8 cellular contexts compared by ENCODE assay signal in genomic region chr14:52069617-52070431, GRCh38. TPM values are rescaled to one million over a fixed set of nuclear protein-coding genes. Genes with fewer than 3 reads are reported as not detected.
DNase-seq lines count a peak whose midpoint lies in the region; ATAC-seq and TF ChIP-seq lines count a peak whose summit lies in the region.

No MANE protein-coding gene starts in this region.

- TF ChIP-seq POLR2A in esophagus squamous epithelium (IDR thresholded peaks at IDR 0.05), result no peak

- H3K27me3 ChIP-seq in CD8-positive, alpha-beta memory T cell (ENCODE audit: insufficient read depth, low read length, poor library complexity, severe bottlenecking), result peaks cover 28% of the 10 kb centered on the region
- H3K27me3 ChIP-seq in esophagus squamous epithelium (peaks cover 0 to 57% (median 4%) of the 10 kb centered on the region in 4 donors), neural cell (ENCODE audit: insufficient read depth, low read depth, low read length) (peaks cover 61% of the 10 kb centered on the region)

- DNase-seq in CD8-positive, alpha-beta memory T cell, result no peak
- peak; percentile 73 for DNase-seq in RPMI7951 (ENCODE audit: low read depth)
- DNase-seq in esophagus squamous epithelium (lab: John Stamatoyannopoulos, UW), result no peak
- DNase-seq in cerebellar nuclear complex (lab: John Stamatoyannopoulos, UW), result no peak
- DNase-seq in NCI-H446 treated with DMSO at 0.1 percent for 48 hours (lab: John Stamatoyannopoulos, UW), result no peak
- DNase-seq in amygdala (lab: John Stamatoyannopoulos, UW), result no peak

- no peaks in the 10 kb centered on the region for H3K79me2 ChIP-seq in neural cell (replicated peaks; ENCODE audit: insufficient read depth, low read length)

- H3K4me1 Mint-ChIP-seq in CD8-positive, alpha-beta memory T cell, result peaks cover 21 to 35% (median 32%) of the 10 kb centered on the region in 3 donors

- no peaks in the 10 kb centered on the region for H3K9me3 ChIP-seq in CD8-positive, alpha-beta memory T cell (ENCODE audit: low read length)
- no peaks in the 10 kb centered on the region for H3K9me3 ChIP-seq in esophagus squamous epithelium
- no peaks in the 10 kb centered on the region for H3K9me3 ChIP-seq in neural cell (ENCODE audit: low read length)

- peaks cover 29 to 36% of the 10 kb centered on the region in 2 donors for H3K27me3 Mint-ChIP-seq in CD8-positive, alpha-beta memory T cell

- no peaks in the 10 kb centered on the region for H3K9me3 Mint-ChIP-seq in CD8-positive, alpha-beta memory T cell

- peaks cover 18% of the 10 kb centered on the region for H3K4me1 ChIP-seq in CD8-positive, alpha-beta memory T cell (ENCODE audit: insufficient read depth, low read length)
- peaks cover 18 to 37% (median 20%) of the 10 kb centered on the region in 3 donors for H3K4me1 ChIP-seq in esophagus squamous epithelium

- H3K36me3 Mint-ChIP-seq in CD8-positive, alpha-beta memory T cell, result peaks cover 0 to 2% (median 0%) of the 10 kb centered on the region in 3 donors

- peak overlapping the region; percentile 17 to 90 (median 64) for H3K4me3 Mint-ChIP-seq in CD8-positive, alpha-beta memory T cell

- intact Hi-C loops in esophagus squamous epithelium (cut with DNase I), result no loop called here

- no peak overlapping the region for H3K27ac ChIP-seq in CD8-positive, alpha-beta memory T cell (ENCODE audit: low read depth, low read length)
- peak overlapping the region; percentile 62 to 91 (median 80) for H3K27ac ChIP-seq in esophagus squamous epithelium
- H3K27ac ChIP-seq in neural cell (ENCODE audit: low read length), result no peak overlapping the region

- no peaks in the 10 kb centered on the region for H3K9me2 ChIP-seq in neural cell (ENCODE audit: insufficient read depth, low read length)

- H3K4me3 ChIP-seq in CD8-positive, alpha-beta memory T cell (ENCODE audit: low read length), result peak overlapping the region; percentile 64
- H3K4me3 ChIP-seq in esophagus squamous epithelium, result peak overlapping the region; percentile 25 to 77 (median 55)
- H3K4me3 ChIP-seq in neural cell (ENCODE audit: low read length), result peak overlapping the region; percentile 77

- no peak for TF ChIP-seq EP300 in neural cell (conservative IDR thresholded peaks at IDR 0.05; ENCODE audit: poor library complexity, severe bottlenecking)

- CTCF ChIA-PET in CD8-positive, alpha-beta memory T cell (lab: Charles Lee), result interaction anchor here (1.2 to 3.2 kb wide), 2 partner anchors 12 to 195 kb away, joined by 4 to 14 read pairs; no protein-coding TSS in a partner anchor

- 39 to 68% methylated on average over 7 to 13 of the region's 32 CpGs for WGBS in esophagus squamous epithelium, 2 donors

- no peak for ATAC-seq in HG02763 (IDR thresholded peaks at IDR 0.05; ENCODE audit: unreplicated experiment)

- no peaks in the 10 kb centered on the region for H3F3A ChIP-seq in neural cell (ENCODE audit: insufficient read depth, low read length, poor library complexity, severe bottlenecking)

- H4K20me1 ChIP-seq in neural cell (ENCODE audit: insufficient read depth), result no peaks in the 10 kb centered on the region

- H2AFZ ChIP-seq in neural cell (ENCODE audit: low read depth, low read length), result no peak overlapping the region

- TF ChIP-seq CTCF in esophagus squamous epithelium (IDR thresholded peaks at IDR 0.05) (no peak), neural cell (IDR thresholded peaks at IDR 0.05; ENCODE audit: poor library complexity, severe bottlenecking) (no peak)

- POLR2A ChIA-PET in CD8-positive, alpha-beta memory T cell (lab: Charles Lee), result interaction anchor here (1.1 kb wide), 1 partner anchor 106 kb away, joined by 3 read pairs; no protein-coding TSS in a partner anchor

- peak overlapping the region in 1 of 8 donors; percentile 5 for H3K27ac Mint-ChIP-seq in CD8-positive, alpha-beta memory T cell

- no peaks in the 10 kb centered on the region for H3K36me3 ChIP-seq in CD8-positive, alpha-beta memory T cell (ENCODE audit: insufficient read depth, low read length)
- H3K36me3 ChIP-seq in esophagus squamous epithelium, result no peaks in the 10 kb centered on the region
- no peaks in the 10 kb centered on the region for H3K36me3 ChIP-seq in neural cell (ENCODE audit: insufficient read depth, low read length)

- TF ChIP-seq RAD21 in neural cell (conservative IDR thresholded peaks at IDR 0.05), result no peak

- no peak overlapping the region for H3K9ac ChIP-seq in neural cell (ENCODE audit: low read length)

- H3K4me2 ChIP-seq in neural cell (ENCODE audit: low read length), result no peak overlapping the region

TF ChIP-seq in neural cell, 6 proteins besides CTCF, POLR2A, EP300 and RAD21:
- TF ChIP-seq EZH2 (IDR thresholded peaks at IDR 0.05; ENCODE audit: borderline replicate concordance, insufficient read depth, low read length, poor library complexity, severe bottlenecking), result peak; percentile 26
- no peak for TF ChIP-seq SMC3 (conservative IDR thresholded peaks at IDR 0.05; ENCODE audit: poor library complexity)

RNA-seq across cellular contexts. Expression of gene NID2, which starts 1.0 kb away (rescaled TPM):
- total RNA-seq in CD8-positive, alpha-beta memory T cell, result not detected
- 0.30 TPM for polyA plus RNA-seq in CD8-positive, alpha-beta memory T cell
- 29.8 and 35.0 TPM in 2 replicates for total RNA-seq in RPMI7951 (2014; rRNA removed; shearing (Covaris generic))
- 10 to 100 TPM in 1 of 4 donors, 1 to 10 TPM in 2, under 1 TPM in 1; 0.91 to 12.2 (median 3.2) TPM for total RNA-seq in esophagus squamous epithelium
- polyA plus RNA-seq in neural cell, result 0.48 and 1.1 TPM in 2 replicates
- polyA minus RNA-seq in neural cell, result 0.73 and 1.2 TPM in 2 replicates

Comparison
In these comparisons a context has a peak if more than half of its experiments do, and no peak if none do; other contexts are left out.
1. H3K27ac ChIP-seq: peak in esophagus squamous epithelium (4 of 4); none in CD8-positive, alpha-beta memory T cell (single experiment) and neural cell (single experiment).
2. Peak in every context shown above with its lines, with median percentiles within 50 percentile points of each other: H3K4me3 ChIP-seq.